Comparison of ENCODE assay signal across 15 cellular contexts in the genomic region with DNA sequence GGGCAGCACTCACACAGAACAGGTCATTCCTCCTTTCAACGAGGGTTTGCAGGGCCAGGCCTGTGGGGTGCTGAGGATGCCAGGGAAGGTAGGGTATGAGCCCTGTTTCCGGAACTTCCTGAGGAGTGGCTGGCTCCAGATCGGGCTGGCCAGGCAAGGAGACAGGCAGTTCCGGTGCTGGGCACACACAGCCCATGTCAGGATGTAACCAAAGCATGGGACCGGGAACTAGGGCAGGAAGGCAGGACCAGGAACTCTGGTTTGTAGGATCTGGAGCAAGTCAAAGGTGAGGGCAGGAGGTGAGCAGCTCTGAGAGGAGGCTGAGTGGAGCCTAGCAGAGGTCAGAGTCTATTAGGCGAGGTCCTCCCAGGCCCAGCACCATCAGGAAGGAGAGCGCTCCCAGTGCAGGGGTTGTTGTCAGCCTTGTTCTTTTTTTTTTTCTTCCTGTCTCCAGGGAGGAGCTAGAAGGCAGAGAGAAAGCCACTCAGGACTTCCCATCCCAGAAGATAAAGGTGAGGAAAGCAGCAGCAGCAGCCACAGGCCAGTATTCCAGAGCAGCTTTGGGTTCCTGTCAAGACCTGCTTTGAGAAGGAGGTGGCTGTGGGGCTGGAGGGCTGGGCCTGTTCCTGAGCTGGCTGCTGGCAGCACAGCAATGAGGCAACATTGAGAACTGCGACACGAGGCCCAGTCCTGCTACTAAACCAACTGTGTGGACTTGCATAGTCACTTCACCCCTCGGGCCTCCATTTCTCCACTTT. TPM values are rescaled to one million over a fixed set of nuclear protein-coding genes. Genes with fewer than 3 reads are reported as not detected.
A peak's percentile ranks its signal among the peaks of the same experiment; 100 is the strongest.
DNase-seq lines count a peak whose midpoint lies in the region; ATAC-seq, FAIRE-seq and TF ChIP-seq lines count a peak whose summit lies in the region.
"Had no signal": no experiment of that assay in that cellular context is flagged by ENCODE, and none has a peak within 500 bp of the region (broad histone marks: within the 10 kb centered on the region; RNA-seq: fewer than 3 reads in every experiment).

No MANE protein-coding gene starts in this region.

- peak; percentile 18 for DNase-seq in natural killer cell treated with Interleukin-12 subunit alpha and Interleukin-12 subunit beta and Interleukin-15 and Interleukin-18, amount 100 ng/mL, for 72 hours (ENCODE audit: low spot score)
- no peak for DNase-seq in natural killer cell
- peak; percentile 83 for DNase-seq in bronchial epithelial cell (ENCODE audit: low read depth)
- DNase-seq in mesenchymal stem cell: peak; percentile 28
- DNase-seq in vagina (ENCODE audit: extremely low spot score in 2 of 2): no peak
- DNase-seq in activated CD4-positive, alpha-beta T cell treated with anti-CD3 and anti-CD28 coated beads for 48 hours: no peak
- DNase-seq: activated CD4-positive, alpha-beta memory T cell treated with anti-CD3 and anti-CD28 coated beads for 36 hours; cerebellar nuclear complex; DMS79; NCI-H524 treated with DMSO at 0.1 percent for 48 hours; thyroid gland had no signal

- no peaks in the 10 kb centered on the region for H3K36me3 Mint-ChIP-seq in natural killer cell treated with Interleukin-12 subunit alpha and Interleukin-12 subunit beta and Interleukin-15 and Interleukin-18, amount 100 ng/mL, for 72 hours
- no peaks in the 10 kb centered on the region for H3K36me3 Mint-ChIP-seq in natural killer cell
- H3K36me3 Mint-ChIP-seq: activated CD4-positive, alpha-beta memory T cell treated with anti-CD3 and anti-CD28 coated beads for 36 hours; activated naive CD4-positive, alpha-beta T cell treated with anti-CD3 and anti-CD28 coated beads, Interleukin-2, amount 50 U/mL, for 24 hours had no signal

- H3K4me1 ChIP-seq in mesenchymal stem cell (ENCODE audit: control insufficient read depth, insufficient read depth, low read depth, low read length): peaks cover 4% of the 10 kb centered on the region
- H3K4me1 ChIP-seq in vagina: peaks cover 8% of the 10 kb centered on the region

- no peak overlapping the region for H3K23ac ChIP-seq in mesenchymal stem cell (ENCODE audit: low read length in 2 of 2)

- no peaks in the 10 kb centered on the region for H3K9me3 ChIP-seq in mesenchymal stem cell (ENCODE audit: control insufficient read depth, low read length)
- H3K9me3 ChIP-seq in vagina: no peaks in the 10 kb centered on the region
- H3K9me3 ChIP-seq: thyroid gland had no signal

- 81% methylated on average over 10 of the region's 10 CpGs for WGBS in mesenchymal stem cell

- H3K4me3 Mint-ChIP-seq in natural killer cell treated with Interleukin-12 subunit alpha and Interleukin-12 subunit beta and Interleukin-15 and Interleukin-18, amount 100 ng/mL, for 72 hours: no peak overlapping the region
- no peak overlapping the region for H3K4me3 Mint-ChIP-seq in natural killer cell
- H3K4me3 Mint-ChIP-seq: activated CD4-positive, alpha-beta memory T cell treated with anti-CD3 and anti-CD28 coated beads for 36 hours; activated naive CD4-positive, alpha-beta T cell treated with anti-CD3 and anti-CD28 coated beads, Interleukin-2, amount 50 U/mL, for 24 hours had no signal

- H2AK5ac ChIP-seq in mesenchymal stem cell (ENCODE audit: low read length, severe bottlenecking): no peak overlapping the region

- no peak overlapping the region for H3K27ac ChIP-seq in mesenchymal stem cell (ENCODE audit: low read length, poor library complexity, severe bottlenecking)
- peak overlapping the region; percentile 45 for H3K27ac ChIP-seq in vagina

- H3K14ac ChIP-seq in mesenchymal stem cell (ENCODE audit: low read length in 2 of 2): no peak overlapping the region

- H3K4me3 ChIP-seq in bronchial epithelial cell (ENCODE audit: low read depth, low read length) (no peak overlapping the region), mesenchymal stem cell (ENCODE audit: insufficient read depth in 1 of 2, low read depth in 1 of 2, low read length in 2 of 2) (no peak overlapping the region), vagina (no peak overlapping the region)
- H3K4me3 ChIP-seq: thyroid gland had no signal

- no peak overlapping the region for H2BK5ac ChIP-seq in mesenchymal stem cell (ENCODE audit: low read depth, low read length, poor library complexity, severe bottlenecking)

- peak overlapping the region in 1 of 2 donors; percentile 36 for H3K27ac Mint-ChIP-seq in natural killer cell treated with Interleukin-12 subunit alpha and Interleukin-12 subunit beta and Interleukin-15 and Interleukin-18, amount 100 ng/mL, for 72 hours
- H3K27ac Mint-ChIP-seq in natural killer cell: no peak overlapping the region
- H3K27ac Mint-ChIP-seq: activated CD4-positive, alpha-beta memory T cell treated with anti-CD3 and anti-CD28 coated beads for 36 hours; activated naive CD4-positive, alpha-beta T cell treated with anti-CD3 and anti-CD28 coated beads, Interleukin-2, amount 50 U/mL, for 24 hours had no signal

- no peaks in the 10 kb centered on the region for H3K27me3 ChIP-seq in bronchial epithelial cell (ENCODE audit: control insufficient read depth, insufficient read depth, low read length)
- H3K27me3 ChIP-seq in mesenchymal stem cell (ENCODE audit: control insufficient read depth in 1 of 2, insufficient read depth in 1 of 2, low read length in 2 of 2): no peaks in the 10 kb centered on the region
- H3K27me3 ChIP-seq in vagina: no peaks in the 10 kb centered on the region
- H3K27me3 ChIP-seq: thyroid gland had no signal

- no peak overlapping the region for H3K4ac ChIP-seq in mesenchymal stem cell (ENCODE audit: low read depth in 1 of 2, low read length in 2 of 2)

- no peaks in the 10 kb centered on the region for H3K27me3 Mint-ChIP-seq in natural killer cell treated with Interleukin-12 subunit alpha and Interleukin-12 subunit beta and Interleukin-15 and Interleukin-18, amount 100 ng/mL, for 72 hours
- peaks cover 0 to 3% of the 10 kb centered on the region in 2 donors for H3K27me3 Mint-ChIP-seq in natural killer cell (ENCODE audit: low read depth in 2 of 2)
- H3K27me3 Mint-ChIP-seq: activated CD4-positive, alpha-beta memory T cell treated with anti-CD3 and anti-CD28 coated beads for 36 hours; activated naive CD4-positive, alpha-beta T cell treated with anti-CD3 and anti-CD28 coated beads, Interleukin-2, amount 50 U/mL, for 24 hours had no signal

- H2BK12ac ChIP-seq in mesenchymal stem cell (ENCODE audit: low read length in 2 of 2): no peak overlapping the region

- H3K9me3 Mint-ChIP-seq in natural killer cell treated with Interleukin-12 subunit alpha and Interleukin-12 subunit beta and Interleukin-15 and Interleukin-18, amount 100 ng/mL, for 72 hours: no peaks in the 10 kb centered on the region
- no peaks in the 10 kb centered on the region for H3K9me3 Mint-ChIP-seq in natural killer cell
- H3K9me3 Mint-ChIP-seq: activated CD4-positive, alpha-beta memory T cell treated with anti-CD3 and anti-CD28 coated beads for 36 hours; activated naive CD4-positive, alpha-beta T cell treated with anti-CD3 and anti-CD28 coated beads, Interleukin-2, amount 50 U/mL, for 24 hours had no signal

- H4K91ac ChIP-seq in mesenchymal stem cell (ENCODE audit: low read length): peak overlapping the region; percentile 27

- H2BK120ac ChIP-seq in mesenchymal stem cell (ENCODE audit: low read depth, low read length): no peak overlapping the region

- no peaks in the 10 kb centered on the region for H3K36me3 ChIP-seq in bronchial epithelial cell (ENCODE audit: control insufficient read depth, insufficient read depth, low read length)
- H3K36me3 ChIP-seq in mesenchymal stem cell (ENCODE audit: control insufficient read depth in 1 of 2, insufficient read depth in 2 of 2, low read depth in 1 of 2, low read length in 2 of 2): no peaks in the 10 kb centered on the region
- no peaks in the 10 kb centered on the region for H3K36me3 ChIP-seq in vagina
- H3K36me3 ChIP-seq: thyroid gland had no signal

- intact Hi-C loops in natural killer cell (cut with micrococcal nuclease) (no loop called here), vagina (cut with DNase I) (no loop called here)

- no peak overlapping the region for H2AFZ ChIP-seq in mesenchymal stem cell (ENCODE audit: low read depth, low read length)

- no peak overlapping the region for H3K9ac ChIP-seq in mesenchymal stem cell (ENCODE audit: low read length)

- H3K4me2 ChIP-seq in mesenchymal stem cell (ENCODE audit: low read length, poor library complexity, severe bottlenecking): no peak overlapping the region

- H3K18ac ChIP-seq in mesenchymal stem cell (ENCODE audit: low read depth in 1 of 2, low read length in 2 of 2): peak overlapping the region; percentile 12 to 14

- peak overlapping the region; percentile 5 for H4K8ac ChIP-seq in mesenchymal stem cell (ENCODE audit: low read length)

- peak; percentile 94 for FAIRE-seq in bronchial epithelial cell (lab: Jason Lieb, UNC)
- FAIRE-seq: GM12892 had no signal

- no peak for ATAC-seq in natural killer cell treated with Interleukin-12 subunit alpha and Interleukin-12 subunit beta and Interleukin-15 and Interleukin-18, amount 100 ng/mL, for 72 hours
- no peak for ATAC-seq in natural killer cell
- no peak for ATAC-seq in GM21576 (IDR thresholded peaks at IDR 0.05; ENCODE audit: unreplicated experiment)
- no peak for ATAC-seq in GM18870 (IDR thresholded peaks at IDR 0.05; ENCODE audit: unreplicated experiment)

- TF ChIP-seq POLR2A in vagina (IDR thresholded peaks at IDR 0.05): no peak

- H3K4me1 Mint-ChIP-seq in natural killer cell treated with Interleukin-12 subunit alpha and Interleukin-12 subunit beta and Interleukin-15 and Interleukin-18, amount 100 ng/mL, for 72 hours (ENCODE audit: low read depth in 2 of 2): no peaks in the 10 kb centered on the region
- H3K4me1 Mint-ChIP-seq in natural killer cell: no peaks in the 10 kb centered on the region
- H3K4me1 Mint-ChIP-seq: activated naive CD4-positive, alpha-beta T cell treated with anti-CD3 and anti-CD28 coated beads, Interleukin-2, amount 50 U/mL, for 24 hours had no signal

- no peaks in the 10 kb centered on the region for H3K79me1 ChIP-seq in mesenchymal stem cell (replicated peaks; ENCODE audit: low read length, poor library complexity, severe bottlenecking)

- no peak overlapping the region for H2BK15ac ChIP-seq in mesenchymal stem cell (ENCODE audit: low read depth, poor library complexity, severe bottlenecking)

- TF ChIP-seq CTCF in natural killer cell (IDR thresholded peaks at IDR 0.05) (no peak), bronchial epithelial cell (IDR thresholded peaks at IDR 0.05; ENCODE audit: insufficient read depth, low read length, severe bottlenecking) (no peak), vagina (IDR thresholded peaks at IDR 0.05) (no peak)

RNA-seq across cellular contexts. Expression of gene PTGR2, which starts 49.0 kb away (rescaled TPM):
- 1 to 10 TPM; 2.8 to 4.6 TPM for total RNA-seq in natural killer cell treated with Interleukin-12 subunit alpha and Interleukin-12 subunit beta and Interleukin-15 and Interleukin-18, amount 100 ng/mL, for 72 hours
- total RNA-seq in natural killer cell (1 to 10 TPM in 2 of 3 donors, under 1 TPM in 1; 0.48 to 1.5 (median 1.5) TPM), bronchial epithelial cell (5.8 and 7.2 TPM in 2 replicates), vagina (5.6 TPM)
- 4.0 TPM for polyA plus RNA-seq in mesenchymal stem cell (2013, experiment 1 of 2)
- 3.8 TPM for polyA plus RNA-seq in mesenchymal stem cell (2013, experiment 2 of 2)

Comparison
In these comparisons a context has a peak if more than half of its experiments do, and no peak if none do; other contexts are left out.
1. DNase-seq: peak in natural killer cell treated with Interleukin-12 subunit alpha and Interleukin-12 subunit beta and Interleukin-15 and Interleukin-18, amount 100 ng/mL, for 72 hours (single experiment), bronchial epithelial cell (single experiment) and mesenchymal stem cell (single experiment); none in natural killer cell (single experiment), vagina (0 of 2) and activated CD4-positive, alpha-beta T cell treated with anti-CD3 and anti-CD28 coated beads for 48 hours (single experiment).